ENCODE assay signal across 7 cellular contexts in genomic region chr20:47458280-47459050, GRCh38. TPM values are rescaled to one million over a fixed set of nuclear protein-coding genes. Genes with fewer than 3 reads are reported as not detected.
DNase-seq lines count a peak whose midpoint lies in the region; ATAC-seq, FAIRE-seq and TF ChIP-seq lines count a peak whose summit lies in the region.
"Not testable (repeated sequence)": the region's sequence is repeated elsewhere in the genome, so short reads cannot be mapped to it uniquely, and the experiment has no call there.

No MANE protein-coding gene starts in this region.

- H3K9me2 ChIP-seq in OCI-LY1 (ENCODE audit: low read depth, low read length): not testable (repeated sequence)

- H3K27me3 Mint-ChIP-seq in activated CD4-positive, alpha-beta T cell treated with anti-CD3 and anti-CD28 coated beads, Interleukin-2, amount 10 ng/mL, durations not matched to agents 7 days and 5 days; activated naive CD4-positive, alpha-beta T cell treated with anti-CD3 and anti-CD28 coated beads for 36 hours (ENCODE audit: low read depth); activated naive CD8-positive, alpha-beta T cell treated with anti-CD3 and anti-CD28 coated beads for 36 hours; stimulated activated memory B cell treated with anti-CD40 and anti-IgM and Interleukin-4, amounts not matched to agents 10 μg/mL and 1 μg/mL and 100 μg/mL, for 72 hours: not testable (repeated sequence)

- not testable (repeated sequence) for TF ChIP-seq RAD21 in HepG2 (CRISPR knock-in tag; IDR thresholded peaks at IDR 0.05)

- intact Hi-C loops in activated naive CD4-positive, alpha-beta T cell treated with anti-CD3 and anti-CD28 coated beads for 36 hours (cut with micrococcal nuclease): loop anchor here (5.0 kb wide), 1 partner anchor 41 kb away; no protein-coding TSS in a partner anchor
- intact Hi-C loops in HepG2 (cut with micrococcal nuclease; ENCODE audit: unreplicated experiment): loop anchor here (5.0 to 10.0 kb wide), 2 partner anchors 41 to 64 kb away; no protein-coding TSS in a partner anchor

- DNase-seq in RWPE1 (ENCODE audit: low spot score); activated CD4-positive, alpha-beta T cell treated with anti-CD3 and anti-CD28 coated beads, Interleukin-2, amount 10 ng/mL, durations not matched to agents 7 days and 5 days; activated naive CD4-positive, alpha-beta T cell treated with anti-CD3 and anti-CD28 coated beads for 36 hours; activated naive CD8-positive, alpha-beta T cell treated with anti-CD3 and anti-CD28 coated beads for 36 hours; HepG2 (ENCODE audit: low spot score): not testable (repeated sequence)

- H3K9me3 Mint-ChIP-seq in activated CD4-positive, alpha-beta T cell treated with anti-CD3 and anti-CD28 coated beads, Interleukin-2, amount 10 ng/mL, durations not matched to agents 7 days and 5 days; activated naive CD4-positive, alpha-beta T cell treated with anti-CD3 and anti-CD28 coated beads for 36 hours; stimulated activated memory B cell treated with anti-CD40 and anti-IgM and Interleukin-4, amounts not matched to agents 10 μg/mL and 1 μg/mL and 100 μg/mL, for 72 hours: not testable (repeated sequence)
- peaks cover 11% of the 10 kb centered on the region for H3K9me3 Mint-ChIP-seq in activated naive CD8-positive, alpha-beta T cell treated with anti-CD3 and anti-CD28 coated beads for 36 hours

- H3K9me3 ChIP-seq in OCI-LY1 (ENCODE audit: low read length); HepG2 (ENCODE audit: low read length): not testable (repeated sequence)

- POLR2A ChIA-PET in RWPE1 (lab: Yijun Ruan, JAX; ENCODE audit: low non-redundant PET) (interaction anchor here (1.1 kb wide), 1 partner anchor 43 kb away, joined by 4 read pairs; the partner anchor contains the start of gene NCOA3), HepG2 (lab: Yijun Ruan, JAX) (interaction anchor here (0.6 to 2.4 kb wide), 6 partner anchors 10 to 809 kb away, joined by 3 to 14 read pairs (median 3); partner anchors contain the start of genes NCOA3 and ZMYND8)
- POLR2A ChIA-PET in activated CD4-positive, alpha-beta T cell treated with anti-CD3 and anti-CD28 coated beads, Interleukin-2, amount 10 ng/mL, durations not matched to agents 7 days and 5 days (lab: Charles Lee): not testable (repeated sequence)

- in situ Hi-C loops in HepG2 (cut with HindIII; ENCODE audit: extremely low pct_ligation_motif_present, low pct_unique_long_range_greater_than_20kb): not testable (repeated sequence)

- H3K36me3 Mint-ChIP-seq in activated CD4-positive, alpha-beta T cell treated with anti-CD3 and anti-CD28 coated beads, Interleukin-2, amount 10 ng/mL, durations not matched to agents 7 days and 5 days (ENCODE audit: low read depth); activated naive CD4-positive, alpha-beta T cell treated with anti-CD3 and anti-CD28 coated beads for 36 hours (ENCODE audit: low read depth); activated naive CD8-positive, alpha-beta T cell treated with anti-CD3 and anti-CD28 coated beads for 36 hours; stimulated activated memory B cell treated with anti-CD40 and anti-IgM and Interleukin-4, amounts not matched to agents 10 μg/mL and 1 μg/mL and 100 μg/mL, for 72 hours: not testable (repeated sequence)

- CTCF ChIA-PET in RWPE1 (lab: Yijun Ruan, JAX): interaction anchor here (0.6 to 1.8 kb wide), 6 partner anchors 13 to 119 kb away, joined by 3 to 7 read pairs (median 4); partner anchors contain the start of gene NCOA3
- CTCF ChIA-PET in activated CD4-positive, alpha-beta T cell treated with anti-CD3 and anti-CD28 coated beads, Interleukin-2, amount 10 ng/mL, durations not matched to agents 7 days and 5 days (lab: Charles Lee): interaction anchor here (0.6 to 1.3 kb wide), 2 partner anchors 45 to 253 kb away, joined by 3 to 7 read pairs; no protein-coding TSS in a partner anchor
- CTCF ChIA-PET in activated naive CD4-positive, alpha-beta T cell treated with anti-CD3 and anti-CD28 coated beads for 36 hours (lab: Charles Lee): interaction anchor here (0.6 to 1.9 kb wide), 7 partner anchors 27 to 184 kb away, joined by 3 to 8 read pairs (median 4); no protein-coding TSS in a partner anchor
- CTCF ChIA-PET in HepG2 (lab: Yijun Ruan, JAX; ENCODE audit: low intra/inter-chr PET ratio, low total read pairs): not testable (repeated sequence)

- FAIRE-seq in HepG2 (lab: Jason Lieb, UNC): not testable (repeated sequence)

- not testable (repeated sequence) for TF ChIP-seq EP300 in HepG2 (IDR thresholded peaks at IDR 0.05; ENCODE audit: low read depth in 2 of 2, low read length in 2 of 2); HepG2 (CRISPR knock-in tag; IDR thresholded peaks at IDR 0.05; ENCODE audit: borderline replicate concordance)

- peak overlapping the region; percentile 64 for H3K27ac Mint-ChIP-seq in activated CD4-positive, alpha-beta T cell treated with anti-CD3 and anti-CD28 coated beads, Interleukin-2, amount 10 ng/mL, durations not matched to agents 7 days and 5 days
- H3K27ac Mint-ChIP-seq in activated naive CD4-positive, alpha-beta T cell treated with anti-CD3 and anti-CD28 coated beads for 36 hours: peak overlapping the region; percentile 46
- peak overlapping the region; percentile 38 for H3K27ac Mint-ChIP-seq in activated naive CD8-positive, alpha-beta T cell treated with anti-CD3 and anti-CD28 coated beads for 36 hours
- peak overlapping the region; percentile 32 for H3K27ac Mint-ChIP-seq in stimulated activated memory B cell treated with anti-CD40 and anti-IgM and Interleukin-4, amounts not matched to agents 10 μg/mL and 1 μg/mL and 100 μg/mL, for 72 hours

- not testable (repeated sequence) for TF ChIP-seq CTCF in OCI-LY1 (IDR thresholded peaks at IDR 0.05; ENCODE audit: low read length); RWPE1 (conservative IDR thresholded peaks at IDR 0.05; ENCODE audit: low read depth); HepG2 (CRISPR knock-in tag; IDR thresholded peaks at IDR 0.05)

- not testable (repeated sequence) for H3K4me3 Mint-ChIP-seq in activated CD4-positive, alpha-beta T cell treated with anti-CD3 and anti-CD28 coated beads, Interleukin-2, amount 10 ng/mL, durations not matched to agents 7 days and 5 days; activated naive CD4-positive, alpha-beta T cell treated with anti-CD3 and anti-CD28 coated beads for 36 hours; activated naive CD8-positive, alpha-beta T cell treated with anti-CD3 and anti-CD28 coated beads for 36 hours; stimulated activated memory B cell treated with anti-CD40 and anti-IgM and Interleukin-4, amounts not matched to agents 10 μg/mL and 1 μg/mL and 100 μg/mL, for 72 hours

- H3K4me1 ChIP-seq in OCI-LY1 (ENCODE audit: insufficient read depth, low read length, severe bottlenecking) (peaks cover 41% of the 10 kb centered on the region), HepG2 (ENCODE audit: insufficient read depth, low read length) (peaks cover 89% of the 10 kb centered on the region)

- not testable (repeated sequence) for BruUV-seq in HepG2 (replicated peaks; lab: Mats Ljungman, UMichigan)

- H3K27me3 ChIP-seq in OCI-LY1 (ENCODE audit: insufficient read depth, low read length); HepG2 (ENCODE audit: control insufficient read depth in 1 of 2, insufficient read depth in 2 of 2, low read length in 2 of 2): not testable (repeated sequence)

- H4K20me1 ChIP-seq in OCI-LY1 (ENCODE audit: insufficient read depth, low read length); HepG2 (ENCODE audit: insufficient read depth, low read length): not testable (repeated sequence)

- not testable (repeated sequence) for ATAC-seq in HepG2; stimulated activated memory B cell treated with anti-CD40 and anti-IgM and Interleukin-4, amounts not matched to agents 10 μg/mL and 1 μg/mL and 100 μg/mL, for 72 hours

- not testable (repeated sequence) for H3K4me2 ChIP-seq in OCI-LY1 (ENCODE audit: low read length); HepG2 (ENCODE audit: low read depth, low read length)

- peaks cover 36% of the 10 kb centered on the region for H3K4me1 Mint-ChIP-seq in activated CD4-positive, alpha-beta T cell treated with anti-CD3 and anti-CD28 coated beads, Interleukin-2, amount 10 ng/mL, durations not matched to agents 7 days and 5 days
- peaks cover 45% of the 10 kb centered on the region for H3K4me1 Mint-ChIP-seq in activated naive CD4-positive, alpha-beta T cell treated with anti-CD3 and anti-CD28 coated beads for 36 hours (ENCODE audit: low read depth)
- H3K4me1 Mint-ChIP-seq in activated naive CD8-positive, alpha-beta T cell treated with anti-CD3 and anti-CD28 coated beads for 36 hours: peaks cover 31% of the 10 kb centered on the region
- H3K4me1 Mint-ChIP-seq in stimulated activated memory B cell treated with anti-CD40 and anti-IgM and Interleukin-4, amounts not matched to agents 10 μg/mL and 1 μg/mL and 100 μg/mL, for 72 hours: peaks cover 21% of the 10 kb centered on the region

- not testable (repeated sequence) for H3K4me3 ChIP-seq in OCI-LY1 (ENCODE audit: low read depth, low read length, poor library complexity, severe bottlenecking); HepG2 (replicated peaks in 1 of 3; ENCODE audit: insufficient read depth in 1 of 3, low read depth in 2 of 3, low read length in 3 of 3)

- H3F3A ChIP-seq in OCI-LY1 (ENCODE audit: insufficient read depth, low read length): not testable (repeated sequence)

- H2AFZ ChIP-seq in OCI-LY1 (ENCODE audit: low read length); HepG2 (ENCODE audit: low read length): not testable (repeated sequence)

- H3K9ac ChIP-seq in OCI-LY1 (ENCODE audit: low read length); HepG2 (ENCODE audit: insufficient read depth, low read depth, low read length): not testable (repeated sequence)

- not testable (repeated sequence) for TF ChIP-seq POLR2A in HepG2 (IDR thresholded peaks at IDR 0.05; ENCODE audit: insufficient read depth in 1 of 2, low read depth in 2 of 2, low read length in 2 of 2)

- H3K36me3 ChIP-seq in OCI-LY1 (ENCODE audit: insufficient read depth, low read length); HepG2 (replicated peaks in 1 of 2; ENCODE audit: control insufficient read depth in 1 of 2, insufficient read depth in 2 of 2, low read length in 2 of 2): not testable (repeated sequence)

- WGBS in HepG2 (ENCODE audit: low lambda C conversion rate): 97% methylated on average over 8 of the region's 8 CpGs

- H3K27ac ChIP-seq in OCI-LY1 (ENCODE audit: low read depth, low read length, poor library complexity, severe bottlenecking) (peak overlapping the region; percentile 51), RWPE1 (peak overlapping the region; percentile 64)
- not testable (repeated sequence) for H3K27ac ChIP-seq in HepG2 (ENCODE audit: extremely low read length, insufficient read depth, low read length)

- not testable (repeated sequence) for H3K79me2 ChIP-seq in OCI-LY1 (ENCODE audit: insufficient read depth, low read length); HepG2 (ENCODE audit: insufficient read depth, low read length)

RNA-seq across cellular contexts. Expression of gene NCOA3, which starts 43.2 kb away (rescaled TPM):
- 10 to 100 TPM; 59.1 to 70.6 TPM for total RNA-seq in activated CD4-positive, alpha-beta T cell treated with anti-CD3 and anti-CD28 coated beads, Interleukin-2, amount 10 ng/mL, durations not matched to agents 7 days and 5 days
- 10 to 100 TPM; 48.3 to 53.2 TPM for total RNA-seq in activated naive CD4-positive, alpha-beta T cell treated with anti-CD3 and anti-CD28 coated beads for 36 hours
- total RNA-seq in activated naive CD8-positive, alpha-beta T cell treated with anti-CD3 and anti-CD28 coated beads for 36 hours: 10 to 100 TPM; 58.1 to 66.4 TPM
- total RNA-seq in HepG2 (2016; rRNA removed; fragmentation: Illumina TruSeq; extraction: Trizol): 56.8 and 76.2 TPM in 2 replicates
- 30.2 and 36.5 TPM in 2 replicates for total RNA-seq in HepG2 (2016; cell fraction: cytosol; rRNA removed; fragmentation: Illumina TruSeq; extraction: Trizol; ENCODE audit: low read depth)
- total RNA-seq in HepG2 (2016; cell fraction: insoluble cytoplasmic fraction; rRNA removed; fragmentation: Illumina TruSeq; extraction: Trizol): 56.0 and 74.0 TPM in 2 replicates
- 34.2 and 36.7 TPM in 2 replicates for total RNA-seq in HepG2 (2016; cell fraction: membrane; rRNA removed; fragmentation: Illumina TruSeq; extraction: Trizol)
- total RNA-seq in HepG2 (2016; cell fraction: nucleus; rRNA removed; fragmentation: Illumina TruSeq; extraction: Trizol): 59.3 and 64.3 TPM in 2 replicates
- 25.0 and 35.0 TPM in 2 replicates for polyA plus RNA-seq in HepG2 (2011; rRNA removed)
- polyA plus RNA-seq in HepG2 (2011; cell fraction: cytosol; rRNA removed): 17.2 and 18.9 TPM in 2 replicates
- 36.9 and 40.6 TPM in 2 replicates for polyA plus RNA-seq in HepG2 (2011; cell fraction: nucleus; rRNA removed)
- polyA plus RNA-seq in HepG2 (2012): 22.6 and 26.9 TPM in 2 replicates
- polyA plus RNA-seq in HepG2 (2016; cell fraction: cytosol; fragmentation: Illumina TruSeq; extraction: Trizol; ENCODE audit: low read depth): 2.0 and 2.4 TPM in 2 replicates
- 40.1 and 40.4 TPM in 2 replicates for polyA plus RNA-seq in HepG2 (2016; cell fraction: insoluble cytoplasmic fraction; fragmentation: Illumina TruSeq; extraction: Trizol; ENCODE audit: low read depth)
- polyA plus RNA-seq in HepG2 (2016; cell fraction: membrane; fragmentation: Illumina TruSeq; extraction: Trizol; ENCODE audit: low read depth): 5.5 and 5.7 TPM in 2 replicates
- polyA plus RNA-seq in HepG2 (2016; cell fraction: nucleus; fragmentation: Illumina TruSeq; extraction: Trizol; ENCODE audit: insufficient read depth, low read depth): 53.5 and 57.7 TPM in 2 replicates
- polyA minus RNA-seq in HepG2 (2011; rRNA and poly(A)+ RNA removed; ENCODE audit: low replicate concordance): 49.8 and 56.6 TPM in 2 replicates
- polyA minus RNA-seq in HepG2 (2011; cell fraction: cytosol; rRNA and poly(A)+ RNA removed): 41.6 and 42.5 TPM in 2 replicates
- polyA minus RNA-seq in HepG2 (2011; cell fraction: nucleus; rRNA and poly(A)+ RNA removed): 75.8 and 76.3 TPM in 2 replicates
